8 cellular contexts compared by ENCODE assay signal in the genomic region with DNA sequence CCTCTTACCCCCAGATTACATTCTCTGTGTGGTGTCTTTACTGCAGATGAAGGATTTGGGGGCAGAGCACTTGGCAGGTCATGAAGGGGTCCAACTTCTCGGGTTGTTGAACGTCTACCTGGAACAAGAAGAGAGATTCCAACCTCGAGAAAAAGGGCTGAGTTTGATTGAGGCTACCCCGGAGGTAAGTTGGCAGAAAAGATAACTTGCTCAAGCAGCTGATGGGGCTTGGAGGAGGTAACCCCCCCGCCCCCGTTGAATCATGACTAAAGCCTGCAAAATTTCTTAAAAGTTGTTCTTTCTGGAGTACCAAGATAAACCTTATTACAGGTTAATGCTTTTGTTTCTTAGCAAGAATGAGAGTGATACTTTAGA. TPM values are rescaled to one million over a fixed set of nuclear protein-coding genes. Genes with fewer than 3 reads are reported as not detected.
A peak's percentile ranks its signal among the peaks of the same experiment; 100 is the strongest.
DNase-seq lines count a peak whose midpoint lies in the region; ATAC-seq, FAIRE-seq and TF ChIP-seq lines count a peak whose summit lies in the region.

No MANE protein-coding gene starts in this region.

- no peak for FAIRE-seq in D721Med (lab: Jason Lieb, UNC)

- H3K4me1 ChIP-seq in HEK293 (ENCODE audit: control insufficient read depth, insufficient read depth, low read length): no peaks in the 10 kb centered on the region

- peak; percentile 3 to 10 for DNase-seq in activated CD4-positive, alpha-beta T cell treated with anti-CD3 and anti-CD28 coated beads, Interleukin-2, amount 50 U/mL, for 4 hours
- DNase-seq in fibroblast of villous mesenchyme (ENCODE audit: low read depth): no peak
- DNase-seq in NCI-H1092 (lab: John Stamatoyannopoulos, UW): no peak
- DNase-seq in D721Med (ENCODE audit: insufficient read length, low spot score): no peak
- no peak for DNase-seq in DMS53 (lab: John Stamatoyannopoulos, UW)

- H3K9me3 ChIP-seq in HEK293 (ENCODE audit: control insufficient read depth, insufficient read depth, low read depth, low read length): no peaks in the 10 kb centered on the region

- ATAC-seq in HG02938 (IDR thresholded peaks at IDR 0.05; ENCODE audit: unreplicated experiment): no peak

- peaks cover 16 to 50% of the 10 kb centered on the region in 2 experiments for H3K36me3 ChIP-seq in HEK293 (ENCODE audit: control insufficient read depth in 2 of 2, insufficient read depth in 1 of 2, low read length in 2 of 2)

- H3K27ac ChIP-seq in HEK293 (ENCODE audit: extremely low read depth, low read depth, low read length): peak overlapping the region; percentile 42
- peak overlapping the region in 20 of 21 experiments; percentile 82 to 98 (median 89) for H3K27ac ChIP-seq in skin epidermis

- H3K4me3 ChIP-seq in HEK293 (ENCODE audit: low read depth, low read length) (peak overlapping the region; percentile 92), fibroblast of villous mesenchyme (ENCODE audit: low read depth, low read length) (peak overlapping the region; percentile 93), skin epidermis (peak overlapping the region; percentile 71 to 100 (median 95))

- TF ChIP-seq CTCF in HEK293 (tag by site-specific recombination; IDR thresholded peaks at IDR 0.05) (no peak), fibroblast of villous mesenchyme (IDR thresholded peaks at IDR 0.05; ENCODE audit: insufficient read depth, low read depth, low read length) (no peak), D721Med (IDR thresholded peaks at IDR 0.05; ENCODE audit: insufficient read depth, missing control alignments) (no peak)

- CTCF ChIA-PET in HEK293 (lab: Yijun Ruan, JAX): interaction anchor here (0.6 to 1.0 kb wide), 4 partner anchors 17 to 44 kb away, joined by 3 to 4 read pairs (median 3); no protein-coding TSS in a partner anchor

- POLR2A ChIA-PET in HEK293 (lab: Yijun Ruan, JAX): interaction anchor here (0.6 to 3.6 kb wide), 4 partner anchors 12 to 852 kb away, joined by 3 to 19 read pairs (median 3); a partner anchor contains a TSS

TF ChIP-seq in HEK293, 187 proteins besides CTCF, POLR2A, EP300 and RAD21:
- TF ChIP-seq ZNF354C (tag by site-specific recombination; IDR thresholded peaks at IDR 0.05; ENCODE audit: borderline replicate concordance, low read depth) (no peak), ZXDB (tag by site-specific recombination; IDR thresholded peaks at IDR 0.05) (no peak), ZNF37A (tag by site-specific recombination; IDR thresholded peaks at IDR 0.05) (no peak), ZNF473 (tag by site-specific recombination; IDR thresholded peaks at IDR 0.05) (no peak), ZNF16 (tag by site-specific recombination; IDR thresholded peaks at IDR 0.05; ENCODE audit: low read depth) (no peak), ZNF23 (tag by site-specific recombination; IDR thresholded peaks at IDR 0.05; ENCODE audit: borderline replicate concordance) (no peak), HOXA7 (CRISPR knock-in tag; IDR thresholded peaks at IDR 0.05; ENCODE audit: borderline replicate concordance) (no peak)
- TF ChIP-seq, protein P1, sequence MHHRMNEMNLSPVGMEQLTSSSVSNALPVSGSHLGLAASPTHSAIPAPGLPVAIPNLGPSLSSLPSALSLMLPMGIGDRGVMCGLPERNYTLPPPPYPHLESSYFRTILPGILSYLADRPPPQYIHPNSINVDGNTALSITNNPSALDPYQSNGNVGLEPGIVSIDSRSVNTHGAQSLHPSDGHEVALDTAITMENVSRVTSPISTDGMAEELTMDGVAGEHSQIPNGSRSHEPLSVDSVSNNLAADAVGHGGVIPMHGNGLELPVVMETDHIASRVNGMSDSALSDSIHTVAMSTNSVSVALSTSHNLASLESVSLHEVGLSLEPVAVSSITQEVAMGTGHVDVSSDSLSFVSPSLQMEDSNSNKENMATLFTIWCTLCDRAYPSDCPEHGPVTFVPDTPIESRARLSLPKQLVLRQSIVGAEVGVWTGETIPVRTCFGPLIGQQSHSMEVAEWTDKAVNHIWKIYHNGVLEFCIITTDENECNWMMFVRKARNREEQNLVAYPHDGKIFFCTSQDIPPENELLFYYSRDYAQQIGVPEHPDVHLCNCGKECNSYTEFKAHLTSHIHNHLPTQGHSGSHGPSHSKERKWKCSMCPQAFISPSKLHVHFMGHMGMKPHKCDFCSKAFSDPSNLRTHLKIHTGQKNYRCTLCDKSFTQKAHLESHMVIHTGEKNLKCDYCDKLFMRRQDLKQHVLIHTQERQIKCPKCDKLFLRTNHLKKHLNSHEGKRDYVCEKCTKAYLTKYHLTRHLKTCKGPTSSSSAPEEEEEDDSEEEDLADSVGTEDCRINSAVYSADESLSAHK (tag by site-specific recombination; IDR thresholded peaks at IDR 0.05): no peak
- TF ChIP-seq, protein P2, sequence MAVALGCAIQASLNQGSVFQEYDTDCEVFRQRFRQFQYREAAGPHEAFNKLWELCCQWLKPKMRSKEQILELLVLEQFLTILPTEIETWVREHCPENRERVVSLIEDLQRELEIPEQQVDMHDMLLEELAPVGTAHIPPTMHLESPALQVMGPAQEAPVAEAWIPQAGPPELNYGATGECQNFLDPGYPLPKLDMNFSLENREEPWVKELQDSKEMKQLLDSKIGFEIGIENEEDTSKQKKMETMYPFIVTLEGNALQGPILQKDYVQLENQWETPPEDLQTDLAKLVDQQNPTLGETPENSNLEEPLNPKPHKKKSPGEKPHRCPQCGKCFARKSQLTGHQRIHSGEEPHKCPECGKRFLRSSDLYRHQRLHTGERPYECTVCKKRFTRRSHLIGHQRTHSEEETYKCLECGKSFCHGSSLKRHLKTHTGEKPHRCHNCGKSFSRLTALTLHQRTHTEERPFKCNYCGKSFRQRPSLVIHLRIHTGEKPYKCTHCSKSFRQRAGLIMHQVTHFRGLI (tag by site-specific recombination; IDR thresholded peaks at IDR 0.05): no peak
- TF ChIP-seq, protein P3, sequence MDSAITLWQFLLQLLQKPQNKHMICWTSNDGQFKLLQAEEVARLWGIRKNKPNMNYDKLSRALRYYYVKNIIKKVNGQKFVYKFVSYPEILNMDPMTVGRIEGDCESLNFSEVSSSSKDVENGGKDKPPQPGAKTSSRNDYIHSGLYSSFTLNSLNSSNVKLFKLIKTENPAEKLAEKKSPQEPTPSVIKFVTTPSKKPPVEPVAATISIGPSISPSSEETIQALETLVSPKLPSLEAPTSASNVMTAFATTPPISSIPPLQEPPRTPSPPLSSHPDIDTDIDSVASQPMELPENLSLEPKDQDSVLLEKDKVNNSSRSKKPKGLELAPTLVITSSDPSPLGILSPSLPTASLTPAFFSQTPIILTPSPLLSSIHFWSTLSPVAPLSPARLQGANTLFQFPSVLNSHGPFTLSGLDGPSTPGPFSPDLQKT (IDR thresholded peaks at IDR 0.05; ENCODE audit: borderline replicate concordance, low read depth, low read length): no peak

RNA-seq across cellular contexts. Expression of a gene that starts 1.5 kb away (rescaled TPM):
- total RNA-seq in fibroblast of villous mesenchyme: 20.0 and 25.9 TPM in 2 replicates

Comparison
In these comparisons a context has a peak if more than half of its experiments do, and no peak if none do; other contexts are left out.
1. DNase-seq: peak in activated CD4-positive, alpha-beta T cell treated with anti-CD3 and anti-CD28 coated beads, Interleukin-2, amount 50 U/mL, for 4 hours (2 of 2); none in fibroblast of villous mesenchyme (single experiment), NCI-H1092 (single experiment), D721Med (single experiment) and DMS53 (single experiment).
2. Peak in every context shown above with its lines, with median percentiles within 50 percentile points of each other: H3K4me3 ChIP-seq.